In the genomic region with DNA sequence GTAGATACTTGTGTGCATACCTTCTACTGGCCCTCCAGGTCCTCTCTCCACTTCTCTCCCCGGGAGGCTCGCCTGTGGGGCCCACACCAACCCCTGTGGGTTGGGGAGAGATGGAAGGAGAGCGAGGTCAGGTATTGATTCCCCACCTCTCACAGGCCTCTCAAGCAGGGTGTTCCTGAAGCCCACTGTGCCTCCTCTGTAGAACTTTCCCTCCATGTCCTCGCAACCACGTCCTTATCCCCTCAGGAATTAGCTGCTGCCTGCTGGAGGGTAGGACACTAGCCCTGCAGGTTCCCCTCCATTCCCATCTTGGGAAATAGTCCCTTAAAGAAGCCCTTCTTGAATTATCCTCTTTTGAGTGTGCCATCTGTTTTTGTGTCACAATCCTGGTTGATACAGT, we compare ENCODE assay signal across 17 cellular contexts.
"Had no signal": no experiment of that assay in that cellular context is flagged by ENCODE, and none has a peak within 500 bp of the region (broad histone marks: within the 10 kb centered on the region; RNA-seq: fewer than 3 reads in every experiment).

No MANE protein-coding gene starts in this region.

- ATAC-seq: activated T-cell treated with anti-CD3 and anti-CD28 coated beads, Interleukin-2, amount 50 U/mL, for 4 hours; foreskin keratinocyte; left lung; naive thymus-derived CD4-positive, alpha-beta T cell; right cardiac atrium; WTC11 had no signal

- H3K27me3 ChIP-seq: cardiac muscle cell, hepatocyte had no signal

- H3K27ac ChIP-seq: cardiac muscle cell, foreskin keratinocyte, hepatocyte, left lung had no signal

- H3K4me3 Mint-ChIP-seq: activated naive CD4-positive, alpha-beta T cell treated with anti-CD3 and anti-CD28 coated beads, Interleukin-2, amount 10 ng/mL, durations not matched to agents 7 days and 5 days; activated T-cell treated with anti-CD3 and anti-CD28 coated beads, Interleukin-2, amount 50 U/mL, for 4 hours; immature natural killer cell; naive thymus-derived CD4-positive, alpha-beta T cell; stimulated activated naive CD8-positive, alpha-beta T cell treated with anti-CD3 and anti-CD28 coated beads, Interleukin-15, Interleukin-2, amounts not matched to agents 100 ng/mL and 50 ng/mL, for 24 hours; type B pancreatic cell; WTC11 had no signal

- H3K4me3 ChIP-seq: cardiac muscle cell, hepatocyte, left lung, lung had no signal

- DNase-seq: activated naive CD4-positive, alpha-beta T cell treated with anti-CD3 and anti-CD28 coated beads, Interleukin-2, amount 10 ng/mL, durations not matched to agents 7 days and 5 days; activated T-cell treated with anti-CD3 and anti-CD28 coated beads, Interleukin-2, amount 50 U/mL, for 4 hours; amygdala; effector memory CD4-positive, alpha-beta T cell; foreskin keratinocyte; immature natural killer cell; naive thymus-derived CD4-positive, alpha-beta T cell; right cardiac atrium; stimulated activated CD4-positive, alpha-beta T cell treated with anti-CD3 and anti-CD28 coated beads, Interleukin-1b, Interleukin-23, amount 100 ng/mL, for 48 hours; T-helper 1 cell had no signal

- H3K9me3 Mint-ChIP-seq: activated naive CD4-positive, alpha-beta T cell treated with anti-CD3 and anti-CD28 coated beads, Interleukin-2, amount 10 ng/mL, durations not matched to agents 7 days and 5 days; activated T-cell treated with anti-CD3 and anti-CD28 coated beads, Interleukin-2, amount 50 U/mL, for 4 hours; immature natural killer cell; naive thymus-derived CD4-positive, alpha-beta T cell; stimulated activated naive CD8-positive, alpha-beta T cell treated with anti-CD3 and anti-CD28 coated beads, Interleukin-15, Interleukin-2, amounts not matched to agents 100 ng/mL and 50 ng/mL, for 24 hours; type B pancreatic cell had no signal

- H3K9me3 ChIP-seq: left lung had no signal

- H3K4me1 Mint-ChIP-seq: activated naive CD4-positive, alpha-beta T cell treated with anti-CD3 and anti-CD28 coated beads, Interleukin-2, amount 10 ng/mL, durations not matched to agents 7 days and 5 days had no signal

- H3K27ac Mint-ChIP-seq: activated naive CD4-positive, alpha-beta T cell treated with anti-CD3 and anti-CD28 coated beads, Interleukin-2, amount 10 ng/mL, durations not matched to agents 7 days and 5 days; immature natural killer cell; stimulated activated naive CD8-positive, alpha-beta T cell treated with anti-CD3 and anti-CD28 coated beads, Interleukin-15, Interleukin-2, amounts not matched to agents 100 ng/mL and 50 ng/mL, for 24 hours; WTC11 had no signal

- H3K27me3 Mint-ChIP-seq: type B pancreatic cell had no signal

- H3K4me1 ChIP-seq: foreskin keratinocyte had no signal

- H3K36me3 ChIP-seq: cardiac muscle cell, left lung had no signal

- H3K36me3 Mint-ChIP-seq: activated naive CD4-positive, alpha-beta T cell treated with anti-CD3 and anti-CD28 coated beads, Interleukin-2, amount 10 ng/mL, durations not matched to agents 7 days and 5 days; immature natural killer cell; naive thymus-derived CD4-positive, alpha-beta T cell; WTC11 had no signal
